ENCODE assay signal across 7 cellular contexts in genomic region chr4:169414913-169415312, GRCh38.
"Had no signal": no experiment of that assay in that cellular context is flagged by ENCODE, and none has a peak within 500 bp of the region (broad histone marks: within the 10 kb centered on the region; RNA-seq: fewer than 3 reads in every experiment).

No MANE protein-coding gene starts in this region.

- FAIRE-seq: HTR-8/SVneo, K562 had no signal

- H3K9me3 Mint-ChIP-seq: IgD-negative memory B cell had no signal

- H3K27me3 Mint-ChIP-seq: IgD-negative memory B cell had no signal

- H3K4me3 Mint-ChIP-seq: IgD-negative memory B cell had no signal

- H3K4me3 ChIP-seq: K562 had no signal

- H3K27ac ChIP-seq: HL-60 had no signal

- H3K27ac Mint-ChIP-seq: IgD-negative memory B cell had no signal

- ATAC-seq: K562 had no signal

- DNase-seq: IMR-90, KBM-7, KG1 had no signal
